Comparison of ENCODE assay signal across 1 cellular context in genomic region chr11:117410861-117411725, GRCh38.
TF ChIP-seq lines count a peak whose summit lies in the region.

No MANE protein-coding gene starts in this region.

TF ChIP-seq in HepG2, 621 proteins besides CTCF, POLR2A, EP300 and RAD21 (continued from another document and continues in another):
- TF ChIP-seq SKIL (CRISPR knock-in tag; IDR thresholded peaks at IDR 0.05; ENCODE audit: borderline replicate concordance) (peak; percentile 81), HOXA3 (CRISPR knock-in tag; IDR thresholded peaks at IDR 0.05) (peak; percentile 51; the same call in 1 of the 2 replicates), ZNF12 (CRISPR knock-in tag; IDR thresholded peaks at IDR 0.05) (no peak), STAT6 (CRISPR knock-in tag; IDR thresholded peaks at IDR 0.05; ENCODE audit: borderline replicate concordance) (no peak), ARNTL (CRISPR knock-in tag; IDR thresholded peaks at IDR 0.05) (no peak), TFDP2 (CRISPR knock-in tag; IDR thresholded peaks at IDR 0.05) (no peak), RFX5 (IDR thresholded peaks at IDR 0.05; ENCODE audit: low read depth, low read length) (no peak), ZNF83 (CRISPR knock-in tag; IDR thresholded peaks at IDR 0.05; ENCODE audit: borderline replicate concordance) (no peak), GTF3A (CRISPR knock-in tag; conservative IDR thresholded peaks at IDR 0.05) (no peak), ZNF503 (CRISPR knock-in tag; IDR thresholded peaks at IDR 0.05) (no peak), ZFX (CRISPR knock-in tag; IDR thresholded peaks at IDR 0.05; ENCODE audit: low read depth) (no peak), ZBTB25 (CRISPR knock-in tag; IDR thresholded peaks at IDR 0.05) (no peak), GPN1 (CRISPR knock-in tag; IDR thresholded peaks at IDR 0.05; ENCODE audit: borderline replicate concordance) (no peak), ATAD3A (CRISPR knock-in tag; IDR thresholded peaks at IDR 0.05) (no peak), ZBTB46 (CRISPR knock-in tag; IDR thresholded peaks at IDR 0.05; ENCODE audit: borderline replicate concordance) (no peak), GATA4 (IDR thresholded peaks at IDR 0.05; ENCODE audit: borderline replicate concordance, low read depth) (no peak), ZBTB38 (CRISPR knock-in tag; IDR thresholded peaks at IDR 0.05) (0 out of 2 replicates have a peak, but pooled peaks have one; percentile 45), ZNF251 (CRISPR knock-in tag; IDR thresholded peaks at IDR 0.05) (no peak), BRF2 (CRISPR knock-in tag; IDR thresholded peaks at IDR 0.05) (no peak), TOPORS (CRISPR knock-in tag; IDR thresholded peaks at IDR 0.05) (no peak), PITX1 (CRISPR knock-in tag; IDR thresholded peaks at IDR 0.05) (peak; percentile 75), ZSCAN29 (CRISPR knock-in tag; conservative IDR thresholded peaks at IDR 0.05) (no peak), SALL1 (CRISPR knock-in tag; IDR thresholded peaks at IDR 0.05) (peak; percentile 28), ZNF546 (CRISPR knock-in tag; conservative IDR thresholded peaks at IDR 0.05) (no peak), ZNF839 (CRISPR knock-in tag; IDR thresholded peaks at IDR 0.05; ENCODE audit: borderline replicate concordance) (no peak), TBL1XR1 (IDR thresholded peaks at IDR 0.05; ENCODE audit: borderline replicate concordance, low read length, partially characterized antibody) (no peak), ZNF501 (CRISPR knock-in tag; IDR thresholded peaks at IDR 0.05) (peak; percentile 44; the same call in 1 of the 2 replicates), ARID2 (CRISPR knock-in tag; IDR thresholded peaks at IDR 0.05; ENCODE audit: borderline replicate concordance) (no peak), KMT2A (CRISPR knock-in tag; IDR thresholded peaks at IDR 0.05) (no peak), ZFP90 (CRISPR knock-in tag; IDR thresholded peaks at IDR 0.05; ENCODE audit: borderline replicate concordance) (no peak), ZNF691 (CRISPR knock-in tag; IDR thresholded peaks at IDR 0.05; ENCODE audit: borderline replicate concordance, low read depth) (peak; percentile 58; the same call in 1 of the 2 replicates), TCF12 (IDR thresholded peaks at IDR 0.05) (no peak), TCF12 (CRISPR knock-in tag; IDR thresholded peaks at IDR 0.05) (0 out of 2 replicates have a peak, but pooled peaks have one; percentile 41), KLF16 (CRISPR knock-in tag; IDR thresholded peaks at IDR 0.05) (no peak), ZMYM3 (CRISPR knock-in tag; IDR thresholded peaks at IDR 0.05) (peak; percentile 17; the same call in 1 of the 2 replicates), CEBPG (CRISPR knock-in tag; IDR thresholded peaks at IDR 0.05) (no peak), RXRA (CRISPR knock-in tag; IDR thresholded peaks at IDR 0.05) (peak; percentile 66; the same call in 1 of the 2 replicates), KDM5B (CRISPR knock-in tag; IDR thresholded peaks at IDR 0.05; ENCODE audit: borderline replicate concordance) (0 out of 2 replicates have a peak, but pooled peaks have one; percentile 53), ZNF234 (CRISPR knock-in tag; conservative IDR thresholded peaks at IDR 0.05) (no peak), HMGXB4 (CRISPR knock-in tag; IDR thresholded peaks at IDR 0.05; ENCODE audit: borderline replicate concordance in 1 of 2, low read depth in 1 of 2) (no peak), ZNF326 (CRISPR knock-in tag; IDR thresholded peaks at IDR 0.05; ENCODE audit: borderline replicate concordance) (no peak), FOXO1 (CRISPR knock-in tag; IDR thresholded peaks at IDR 0.05) (peak; percentile 20; the same call in 1 of the 2 replicates), WIZ (CRISPR knock-in tag; IDR thresholded peaks at IDR 0.05) (0 out of 2 replicates have a peak, but pooled peaks have one; percentile 26), AHR (CRISPR knock-in tag; IDR thresholded peaks at IDR 0.05) (no peak), ZBTB7A (CRISPR knock-in tag; IDR thresholded peaks at IDR 0.05) (peak; percentile 82; the same call in 1 of the 2 replicates), NCOA1 (CRISPR knock-in tag; IDR thresholded peaks at IDR 0.05) (no peak), ZSCAN9 (CRISPR knock-in tag; IDR thresholded peaks at IDR 0.05; ENCODE audit: borderline replicate concordance) (no peak), MXD3 (CRISPR knock-in tag; IDR thresholded peaks at IDR 0.05) (no peak), RARA (CRISPR knock-in tag; IDR thresholded peaks at IDR 0.05) (peak; percentile 81), ZBTB44 (CRISPR knock-in tag; IDR thresholded peaks at IDR 0.05) (no peak)
